In the genomic region with DNA sequence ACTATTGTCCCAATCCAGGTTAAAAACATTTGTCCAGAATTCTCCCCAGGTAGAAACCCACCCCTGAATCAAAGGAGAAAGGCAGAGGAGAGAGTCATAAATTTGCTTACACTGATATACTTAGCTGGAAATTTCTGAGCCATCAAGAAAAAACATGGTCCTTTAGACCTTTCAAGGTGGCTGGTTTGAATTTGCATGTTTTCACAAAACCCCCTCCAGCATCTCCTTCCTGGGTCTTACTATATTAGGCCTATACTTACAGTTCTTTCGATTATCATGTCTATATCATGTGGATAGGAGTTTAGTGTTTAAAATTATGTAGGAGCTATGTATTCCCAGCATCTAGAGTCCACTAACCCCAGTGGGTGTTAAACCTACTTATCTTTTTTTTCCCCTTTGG, we compare ENCODE assay signal across 19 cellular contexts.
DNase-seq lines count a peak whose midpoint lies in the region; ATAC-seq and TF ChIP-seq lines count a peak whose summit lies in the region.
"Had no signal": no experiment of that assay in that cellular context is flagged by ENCODE, and none has a peak within 500 bp of the region (broad histone marks: within the 10 kb centered on the region; RNA-seq: fewer than 3 reads in every experiment).

No MANE protein-coding gene starts in this region.

- H3K27ac ChIP-seq in mesendoderm (ENCODE audit: low read depth, low read length): no peak overlapping the region
- H3K27ac ChIP-seq in dorsolateral prefrontal cortex: no peak overlapping the region
- H3K27ac ChIP-seq: A549, GM23248 had no signal

- peak overlapping the region; percentile 23 for H2BK15ac ChIP-seq in mesendoderm (replicated peaks; ENCODE audit: low read depth)

- H3K18ac ChIP-seq in mesendoderm (ENCODE audit: low read length): no peak overlapping the region

- H3K36me3 ChIP-seq in Caco-2 (ENCODE audit: control insufficient read depth, insufficient read depth, low read length) (no peaks in the 10 kb centered on the region), mesendoderm (ENCODE audit: control insufficient read depth, insufficient read depth, low read length) (no peaks in the 10 kb centered on the region)

- WGBS in mesendoderm (ENCODE audit: extremely low coverage, insufficient coverage, low lambda C conversion rate): no CpG with 5 or more reads among the region's 1 CpG

- H3K4me3 ChIP-seq in Caco-2 (ENCODE audit: low read depth, low read length) (no peak overlapping the region), mesendoderm (ENCODE audit: low read length) (no peak overlapping the region), dorsolateral prefrontal cortex (no peak overlapping the region)
- H3K4me3 ChIP-seq: A549, GM23248 had no signal

- H3K9me3 Mint-ChIP-seq in Caco-2 (ENCODE audit: unreplicated experiment): no peaks in the 10 kb centered on the region
- H3K9me3 Mint-ChIP-seq in activated B cell treated with CpG ODN at 0.5 μM for 24 hours: no peaks in the 10 kb centered on the region
- H3K9me3 Mint-ChIP-seq in MCF 10A (ENCODE audit: unreplicated experiment): no peaks in the 10 kb centered on the region

- H4K8ac ChIP-seq in mesendoderm (ENCODE audit: low read depth, low read length): no peak overlapping the region

- POLR2A ChIA-PET in Caco-2 (lab: Charles Lee): no interaction called here
- POLR2A ChIA-PET in activated B cell treated with CpG ODN at 0.5 μM for 24 hours (lab: Charles Lee): no interaction called here
- POLR2A ChIA-PET in MCF 10A (lab: Yijun Ruan, JAX): no interaction called here

- H3K56ac ChIP-seq in mesendoderm (ENCODE audit: low read length): no peak overlapping the region

- H3K36me3 Mint-ChIP-seq in Caco-2 (ENCODE audit: insufficient read depth, unreplicated experiment): no peaks in the 10 kb centered on the region
- no peaks in the 10 kb centered on the region for H3K36me3 Mint-ChIP-seq in activated B cell treated with CpG ODN at 0.5 μM for 24 hours (ENCODE audit: low read depth)
- H3K36me3 Mint-ChIP-seq in MCF 10A (ENCODE audit: insufficient read depth, unreplicated experiment): no peaks in the 10 kb centered on the region
- H3K36me3 Mint-ChIP-seq: CD4-positive, alpha-beta memory T cell had no signal

- H3K9me3 ChIP-seq in Caco-2: no peaks in the 10 kb centered on the region
- H3K9me3 ChIP-seq: A549 had no signal

- no peak for DNase-seq in Caco-2
- DNase-seq in activated B cell treated with CpG ODN at 0.5 μM for 24 hours: no peak
- DNase-seq in mesendoderm: no peak
- DNase-seq in MCF 10A (ENCODE audit: unreplicated experiment): no peak
- DNase-seq in dorsolateral prefrontal cortex: no peak
- DNase-seq: 8988T; ACHN; AML-193; C1 segment of cervical spinal cord; CD4-positive, alpha-beta memory T cell; DMS 273 treated with DMSO at 0.1 percent for 48 hours; DMS79; GF-D8; GM23248; H7; HCEC 1CT had no signal

- no peaks in the 10 kb centered on the region for H3K79me1 ChIP-seq in mesendoderm (ENCODE audit: low read length)

- H3K27me3 ChIP-seq in Caco-2 (replicated peaks; ENCODE audit: control insufficient read depth, insufficient read depth, low read length) (no peaks in the 10 kb centered on the region), mesendoderm (ENCODE audit: insufficient read depth, low read length, poor library complexity) (no peaks in the 10 kb centered on the region), dorsolateral prefrontal cortex (no peaks in the 10 kb centered on the region)

- H4K5ac ChIP-seq in mesendoderm (ENCODE audit: low read length): no peak overlapping the region

- no peak overlapping the region for H3K4me2 ChIP-seq in mesendoderm (ENCODE audit: low read length)
- H3K4me2 ChIP-seq: A549 had no signal

- BruUV-seq in Caco-2 (replicated peaks; lab: Mats Ljungman, UMichigan) (no TSS peak), MCF 10A (replicated peaks; lab: Mats Ljungman, UMichigan) (no TSS peak)

- H3K4me1 Mint-ChIP-seq in Caco-2 (ENCODE audit: low read depth, unreplicated experiment): peaks cover 16% of the 10 kb centered on the region
- peaks cover 53% of the 10 kb centered on the region for H3K4me1 Mint-ChIP-seq in activated B cell treated with CpG ODN at 0.5 μM for 24 hours
- H3K4me1 Mint-ChIP-seq in MCF 10A (ENCODE audit: insufficient read depth, unreplicated experiment): no peaks in the 10 kb centered on the region
- H3K4me1 Mint-ChIP-seq: CD4-positive, alpha-beta memory T cell had no signal

- no peak overlapping the region for H2AK5ac ChIP-seq in mesendoderm (ENCODE audit: low read length)

- peaks cover 30% of the 10 kb centered on the region for H3K4me1 ChIP-seq in Caco-2
- peaks cover 14% of the 10 kb centered on the region for H3K4me1 ChIP-seq in mesendoderm (ENCODE audit: control insufficient read depth, low read depth, low read length)
- H3K4me1 ChIP-seq: A549 had no signal

- ATAC-seq in activated B cell treated with CpG ODN at 0.5 μM for 24 hours (ENCODE audit: low read depth) (peak; percentile 57), HG03378 (IDR thresholded peaks at IDR 0.05; ENCODE audit: unreplicated experiment) (no peak), HG03196 (IDR thresholded peaks at IDR 0.05; ENCODE audit: unreplicated experiment) (no peak)
- ATAC-seq: A549 had no signal

- H3K27me3 Mint-ChIP-seq in Caco-2 (ENCODE audit: insufficient read depth, unreplicated experiment): no peaks in the 10 kb centered on the region
- H3K27me3 Mint-ChIP-seq in activated B cell treated with CpG ODN at 0.5 μM for 24 hours: no peaks in the 10 kb centered on the region
- no peaks in the 10 kb centered on the region for H3K27me3 Mint-ChIP-seq in MCF 10A (ENCODE audit: insufficient read depth, unreplicated experiment)

- TF ChIP-seq CTCF in Caco-2 (IDR thresholded peaks at IDR 0.05; ENCODE audit: insufficient read depth in 1 of 2, low read depth in 1 of 2, low read length in 1 of 2, severe bottlenecking in 1 of 2, unreplicated experiment in 1 of 2) (no peak), activated B cell treated with CpG ODN at 0.5 μM for 24 hours (IDR thresholded peaks at IDR 0.05) (no peak), MCF 10A (IDR thresholded peaks at IDR 0.05; ENCODE audit: unreplicated experiment) (no peak), dorsolateral prefrontal cortex (IDR thresholded peaks at IDR 0.05 in 54 of 56, conservative IDR thresholded peaks at IDR 0.05 in 2 of 56; ENCODE audit: low read depth in 1 of 56, partially characterized antibody in 56 of 56) (no peak)

- H2BK5ac ChIP-seq in mesendoderm (ENCODE audit: low read length): no peak overlapping the region

- no peak overlapping the region for H3K4me3 Mint-ChIP-seq in Caco-2 (ENCODE audit: unreplicated experiment)
- peak overlapping the region; percentile 44 for H3K4me3 Mint-ChIP-seq in activated B cell treated with CpG ODN at 0.5 μM for 24 hours
- no peak overlapping the region for H3K4me3 Mint-ChIP-seq in MCF 10A (ENCODE audit: unreplicated experiment)
- H3K4me3 Mint-ChIP-seq: CD4-positive, alpha-beta memory T cell had no signal

- no peak overlapping the region for H2BK120ac ChIP-seq in mesendoderm (ENCODE audit: low read depth, low read length)

- H3K27ac Mint-ChIP-seq in Caco-2 (ENCODE audit: unreplicated experiment) (peak overlapping the region; percentile 25), activated B cell treated with CpG ODN at 0.5 μM for 24 hours (peak overlapping the region; percentile 27), MCF 10A (ENCODE audit: low read depth, unreplicated experiment) (no peak overlapping the region)
- H3K27ac Mint-ChIP-seq: CD4-positive, alpha-beta memory T cell had no signal

- H3K4ac ChIP-seq in mesendoderm (ENCODE audit: low read depth, low read length): no peak overlapping the region

- H3K23ac ChIP-seq in mesendoderm (ENCODE audit: low read length): no peak overlapping the region

- no peak overlapping the region for H3K9ac ChIP-seq in mesendoderm (ENCODE audit: low read length)
- H3K9ac ChIP-seq: GM23248 had no signal

- H3K79me2 ChIP-seq in mesendoderm (ENCODE audit: control insufficient read depth, insufficient read depth, low read length): no peaks in the 10 kb centered on the region

- CTCF ChIA-PET in Caco-2 (lab: Charles Lee): no interaction called here
- CTCF ChIA-PET in activated B cell treated with CpG ODN at 0.5 μM for 24 hours (lab: Charles Lee): interaction anchor here (1.5 kb wide), 1 partner anchor 178 kb away, joined by 4 read pairs; the partner anchor contains the start of gene PLPP3
- CTCF ChIA-PET in MCF 10A (lab: Yijun Ruan, JAX): no interaction called here

- intact Hi-C loops in Caco-2 (cut with micrococcal nuclease; ENCODE audit: unreplicated experiment) (no loop called here), activated B cell treated with CpG ODN at 0.5 μM for 24 hours (cut with micrococcal nuclease) (no loop called here), MCF 10A (cut with micrococcal nuclease) (no loop called here), dorsolateral prefrontal cortex (cut with DNase I) (no loop called here)
